25 cellular contexts compared by ENCODE assay signal in genomic region chr2:24912523-24912922, GRCh38.
"Had no signal": no experiment of that assay in that cellular context is flagged by ENCODE, and none has a peak within 500 bp of the region (broad histone marks: within the 10 kb centered on the region; RNA-seq: fewer than 3 reads in every experiment).

No MANE protein-coding gene starts in this region.

- H3K36me3 ChIP-seq: gastrocnemius medialis, neural progenitor cell, thoracic aorta had no signal

- H3K27me3 ChIP-seq: gastrocnemius medialis, hepatocyte, neural progenitor cell had no signal

- H3K27ac ChIP-seq: gastrocnemius medialis, hepatocyte, neural progenitor cell, thoracic aorta, VCaP had no signal

- ATAC-seq: activated T-helper 17 cell treated with anti-CD3 and anti-CD28 coated beads, Interleukin-2, amount 50 U/mL, for 72 hours; esophagus mucosa; gastrocnemius medialis; left ventricle myocardium superior; natural killer cell had no signal

- H3K4me1 ChIP-seq: gastrocnemius medialis had no signal

- DNase-seq: activated CD4-positive, alpha-beta T cell treated with anti-CD3 and anti-CD28 coated beads for 4 hours; activated CD4-positive, alpha-beta T cell treated with anti-CD3 and anti-CD28 coated beads, Interleukin-2, amount 50 U/mL, for 48 hours; activated CD8-positive, alpha-beta memory T cell treated with anti-CD3 and anti-CD28 coated beads, Interleukin-2, amount 50 U/mL, for 48 hours; activated gamma-delta T cell treated with Interleukin-2 at 50 U/mL for 16 hours; activated naive CD4-positive, alpha-beta T cell treated with anti-CD3 and anti-CD28 coated beads, Interleukin-2, amount 50 U/mL, for 16 hours; activated T-cell treated with anti-CD3 and anti-CD28 coated beads, Interleukin-2, amount 50 U/mL, for 24 hours; amniotic stem cell; caudate nucleus; endodermal cell; gastrocnemius medialis; glutamatergic neuron; islet precursor cell; left ventricle myocardium superior; midbrain; natural killer cell; occipital lobe; right cardiac atrium; stimulated activated CD4-positive, alpha-beta T cell treated with anti-CD3 and anti-CD28 coated beads, Interleukin-2, amount 100 ng/mL, for 48 hours; T-helper 1 cell had no signal

- H3K4me3 ChIP-seq: gastrocnemius medialis, hepatocyte, neural progenitor cell, thoracic aorta had no signal

- H3K9me3 ChIP-seq: gastrocnemius medialis, thoracic aorta had no signal

- H3K9ac ChIP-seq: neural progenitor cell had no signal

- H3K4me2 ChIP-seq: hepatocyte, neural progenitor cell had no signal

- H2AFZ ChIP-seq: hepatocyte, neural progenitor cell had no signal
